Comparison of ENCODE assay signal across 33 cellular contexts in genomic region chr13:55661505-55661904, GRCh38.
"Had no signal": no experiment of that assay in that cellular context is flagged by ENCODE, and none has a peak within 500 bp of the region (broad histone marks: within the 10 kb centered on the region; RNA-seq: fewer than 3 reads in every experiment).

No MANE protein-coding gene starts in this region.

- H3K36me3 ChIP-seq: MG63, Peyer's patch, SJSA1 had no signal

- FAIRE-seq: bronchial epithelial cell, TTC549 had no signal

- DNase-seq: activated CD4-positive, alpha-beta T cell treated with anti-CD3 and anti-CD28 coated beads for 36 hours; activated CD4-positive, alpha-beta T cell treated with anti-CD3 and anti-CD28 coated beads, Interleukin-2, amount 10 ng/mL, durations not matched to agents 7 days and 5 days; activated CD4-positive, alpha-beta T cell treated with anti-CD3 and anti-CD28 coated beads, Interleukin-2, amount 50 U/mL, for 48 hours; activated CD8-positive, alpha-beta memory T cell treated with anti-CD3 and anti-CD28 coated beads, Interleukin-2, amount 50 U/mL, for 48 hours; activated CD8-positive, alpha-beta T cell treated with anti-CD3 and anti-CD28 coated beads, Interleukin-2, amount 10 ng/mL, durations not matched to agents 7 days and 5 days; activated effector memory CD4-positive, alpha-beta T cell treated with Interleukin-2 at 50 U/mL for 16 hours; activated naive CD4-positive, alpha-beta T cell treated with anti-CD3 and anti-CD28 coated beads, Interleukin-2, amount 10 ng/mL, durations not matched to agents 7 days and 5 days; activated naive CD8-positive, alpha-beta T cell treated with anti-CD3 and anti-CD28 coated beads, Interleukin-2, amount 50 U/mL, for 24 hours; activated T-cell treated with anti-CD3 and anti-CD28 coated beads, Interleukin-2, amount 50 U/mL, for 48 hours; anterior cingulate cortex; caudate nucleus; cerebellar nuclear complex; Karpas-422; MG63; NCI-H1048; NCI-H146; NCI-H187 treated with DMSO at 0.1 percent for 48 hours; NCI-H2081; NCI-H2171 treated with DMSO at 0.1 percent for 48 hours; NCI-H2227 treated with DMSO at 0.1 percent for 48 hours; NCI-H446; NCI-H510A treated with DMSO at 0.1 percent for 48 hours; NCI-H69; NK-92 treated with Interleukin-12 subunit alpha and Interleukin-12 subunit beta, amount 100 ng/mL, for 24 hours; PC-3; Peyer's patch; RPMI8226; SHP77 treated with DMSO at 0.1 percent for 48 hours; SK-N-SH had no signal

- H3K4me1 ChIP-seq: Peyer's patch, SJSA1 had no signal

- H3K4me3 ChIP-seq: MG63, Peyer's patch, SJSA1 had no signal

- H3K27ac ChIP-seq: Peyer's patch, SJSA1 had no signal

- ATAC-seq: activated CD4-positive, alpha-beta T cell treated with anti-CD3 and anti-CD28 coated beads for 36 hours; activated CD4-positive, CD25-positive, alpha-beta regulatory T cell treated with anti-CD3 and anti-CD28 coated beads, Interleukin-2, amount 50 U/mL, for 24 hours; activated CD8-positive, alpha-beta T cell treated with anti-CD3 and anti-CD28 coated beads, Interleukin-2, amount 10 ng/mL, durations not matched to agents 7 days and 5 days; activated naive CD8-positive, alpha-beta T cell treated with anti-CD3 and anti-CD28 coated beads, Interleukin-2, amount 50 U/mL, for 24 hours; PC-3 had no signal

- H3K9me3 ChIP-seq: MG63, Peyer's patch, SK-N-SH had no signal

- H3K4me2 ChIP-seq: SK-N-SH had no signal

- H3K9ac ChIP-seq: SK-N-SH had no signal

- H3K27me3 ChIP-seq: MG63, Peyer's patch, SJSA1 had no signal
